In the genomic region with DNA sequence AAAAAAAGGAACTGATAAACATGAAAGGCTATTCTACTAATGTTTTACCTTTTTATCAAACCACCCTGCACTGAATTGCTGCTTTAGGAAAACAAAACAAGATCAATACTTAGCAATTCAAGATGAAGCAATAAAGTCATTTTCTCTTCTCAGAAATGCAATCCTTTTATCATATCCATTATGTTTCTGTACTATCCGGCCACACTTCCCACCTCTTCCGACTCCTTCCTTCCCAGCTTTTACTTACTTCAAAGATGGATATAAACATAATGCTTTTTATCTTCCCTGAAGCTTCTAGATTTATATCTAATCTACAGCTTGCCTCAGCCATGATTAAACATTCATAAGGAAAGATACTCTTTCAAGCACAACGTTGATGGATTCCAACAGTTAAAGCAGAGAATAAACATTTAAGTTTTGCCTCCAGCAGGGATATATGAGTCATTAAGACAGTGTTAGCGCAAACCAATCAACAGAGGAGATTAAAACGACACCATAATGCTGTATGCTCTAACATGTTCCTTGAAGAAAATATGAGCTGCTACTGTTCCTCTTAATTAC, we compare ENCODE assay signal across 11 cellular contexts.
DNase-seq lines count a peak whose midpoint lies in the region; ATAC-seq, FAIRE-seq and TF ChIP-seq lines count a peak whose summit lies in the region.
"Had no signal": no experiment of that assay in that cellular context is flagged by ENCODE, and none has a peak within 500 bp of the region (broad histone marks: within the 10 kb centered on the region; RNA-seq: fewer than 3 reads in every experiment).

No MANE protein-coding gene starts in this region.

- no CpG with 5 or more reads among the region's 5 CpGs for WGBS in H9 (ENCODE audit: extremely low coverage, insufficient read length, low lambda C conversion rate)
- WGBS in small intestine, 3 donors: 8 to 37% (median 36%) methylated on average over 5 of the region's 5 CpGs
- WGBS in psoas muscle, 3 donors: 72 to 73% (median 73%) methylated on average over 5 of the region's 5 CpGs

- H3K9me3 Mint-ChIP-seq in H9: peaks cover 4 to 10% of the 10 kb centered on the region in 2 experiments; a peak in 4 of 5 replicates
- peaks cover 12% of the 10 kb centered on the region for H3K9me3 Mint-ChIP-seq in activated CD4-positive, alpha-beta T cell treated with anti-CD3 and anti-CD28 coated beads, Interleukin-2, amount 10 ng/mL, durations not matched to agents 24 days and 14 days
- H3K9me3 Mint-ChIP-seq in stimulated activated memory B cell treated with anti-CD40 and anti-IgM and Interleukin-4, amounts not matched to agents 10 μg/mL and 1 μg/mL and 100 μg/mL, for 72 hours: peaks cover 6% of the 10 kb centered on the region

- no peak overlapping the region for H3K9ac ChIP-seq in H9 (ENCODE audit: extremely low read depth, insufficient read length, low read length)
- H3K9ac ChIP-seq in adipocyte (ENCODE audit: low read length): no peak overlapping the region

- no peak overlapping the region for H2AFZ ChIP-seq in H9 (ENCODE audit: low read length)

- no peak overlapping the region for H4K5ac ChIP-seq in H9 (ENCODE audit: insufficient read length, low read depth, low read length)

- H3K36me3 Mint-ChIP-seq in H9 (ENCODE audit: insufficient read depth in 1 of 3, low read depth in 3 of 3): peaks cover 2 to 14% (median 14%) of the 10 kb centered on the region in 3 experiments; a peak in 4 of 7 replicates
- H3K36me3 Mint-ChIP-seq in activated CD4-positive, alpha-beta T cell treated with anti-CD3 and anti-CD28 coated beads, Interleukin-2, amount 10 ng/mL, durations not matched to agents 24 days and 14 days (ENCODE audit: low read depth): peaks cover 28% of the 10 kb centered on the region
- H3K36me3 Mint-ChIP-seq in stimulated activated memory B cell treated with anti-CD40 and anti-IgM and Interleukin-4, amounts not matched to agents 10 μg/mL and 1 μg/mL and 100 μg/mL, for 72 hours: peaks cover 18% of the 10 kb centered on the region

- H2BK5ac ChIP-seq in H9 (ENCODE audit: insufficient read length, low read length): no peak overlapping the region

- no peak overlapping the region for H3T11ph ChIP-seq in H9 (ENCODE audit: low read length)

- no peak for TF ChIP-seq CTCF in H9 (conservative IDR thresholded peaks at IDR 0.05)
- TF ChIP-seq CTCF in fibroblast of villous mesenchyme (IDR thresholded peaks at IDR 0.05; ENCODE audit: insufficient read depth, low read depth, low read length): no peak
- no peak for TF ChIP-seq CTCF in psoas muscle (IDR thresholded peaks at IDR 0.05)

- peak overlapping the region in 2 of 3 experiments; percentile 5 to 76; a peak in 1 of 7 replicates for H3K27ac Mint-ChIP-seq in H9
- no peak overlapping the region for H3K27ac Mint-ChIP-seq in activated CD4-positive, alpha-beta T cell treated with anti-CD3 and anti-CD28 coated beads, Interleukin-2, amount 10 ng/mL, durations not matched to agents 24 days and 14 days
- no peak overlapping the region for H3K27ac Mint-ChIP-seq in stimulated activated memory B cell treated with anti-CD40 and anti-IgM and Interleukin-4, amounts not matched to agents 10 μg/mL and 1 μg/mL and 100 μg/mL, for 72 hours
- H3K27ac Mint-ChIP-seq: stimulated activated naive CD8-positive, alpha-beta T cell treated with anti-CD3 and anti-CD28 coated beads, Interleukin-15, amount 100 ng/mL, for 72 hours had no signal

- no peak overlapping the region for H3K23ac ChIP-seq in H9 (ENCODE audit: insufficient read length, low read depth, low read length)

- H3K4me2 ChIP-seq in H9 (ENCODE audit: insufficient read depth, insufficient read length, low read length): no peak overlapping the region

- no peak overlapping the region for H4K8ac ChIP-seq in H9 (replicated peaks; ENCODE audit: insufficient read length, low read depth, low read length)

- no peak overlapping the region for H4K91ac ChIP-seq in H9 (ENCODE audit: insufficient read length, low read depth, low read length)

- no peak overlapping the region for H3K14ac ChIP-seq in H9 (ENCODE audit: insufficient read depth, low read length)

- H3K79me1 ChIP-seq in H9 (ENCODE audit: insufficient read depth, low read depth, low read length, poor library complexity, severe bottlenecking): no peaks in the 10 kb centered on the region

- intact Hi-C loops in psoas muscle (cut with DNase I): no loop called here
- intact Hi-C loops in activated CD4-positive, alpha-beta T cell treated with anti-CD3 and anti-CD28 coated beads, Interleukin-2, amount 10 ng/mL, durations not matched to agents 24 days and 14 days (cut with micrococcal nuclease): no loop called here

- no peak overlapping the region for H2BK120ac ChIP-seq in H9 (ENCODE audit: low read depth, low read length, poor library complexity, severe bottlenecking)

- H3K36me3 ChIP-seq in adipocyte (ENCODE audit: control insufficient read depth, insufficient read depth, low read length, severe bottlenecking) (no peaks in the 10 kb centered on the region), small intestine (ENCODE audit: control insufficient read depth in 2 of 2, insufficient read depth in 2 of 2, low read length in 2 of 2) (no peaks in the 10 kb centered on the region), psoas muscle (ENCODE audit: insufficient read depth in 1 of 2, low read depth in 1 of 2) (no peaks in the 10 kb centered on the region)

- H3K79me2 ChIP-seq in H9 (ENCODE audit: insufficient read depth, low read length): no peaks in the 10 kb centered on the region

- no peak overlapping the region for H3K4ac ChIP-seq in H9 (ENCODE audit: low read depth, low read length)

- no peak overlapping the region for H2BK20ac ChIP-seq in H9 (ENCODE audit: low read depth, low read length, poor library complexity, severe bottlenecking)

- no peak overlapping the region for H3K4me3 ChIP-seq in adipocyte (ENCODE audit: low read length)
- peak overlapping the region; percentile 56 for H3K4me3 ChIP-seq in fibroblast of villous mesenchyme (ENCODE audit: low read depth, low read length)
- H3K4me3 ChIP-seq in small intestine (ENCODE audit: low read depth in 1 of 2, low read length in 2 of 2): no peak overlapping the region
- no peak overlapping the region for H3K4me3 ChIP-seq in psoas muscle

- peaks cover 8 to 9% of the 10 kb centered on the region in 2 experiments for H3K4me1 Mint-ChIP-seq in H9
- H3K4me1 Mint-ChIP-seq in activated CD4-positive, alpha-beta T cell treated with anti-CD3 and anti-CD28 coated beads, Interleukin-2, amount 10 ng/mL, durations not matched to agents 24 days and 14 days: peaks cover 6% of the 10 kb centered on the region
- peaks cover 16% of the 10 kb centered on the region for H3K4me1 Mint-ChIP-seq in stimulated activated memory B cell treated with anti-CD40 and anti-IgM and Interleukin-4, amounts not matched to agents 10 μg/mL and 1 μg/mL and 100 μg/mL, for 72 hours

- H3K4me3 Mint-ChIP-seq in H9: no peak overlapping the region
- no peak overlapping the region for H3K4me3 Mint-ChIP-seq in activated CD4-positive, alpha-beta T cell treated with anti-CD3 and anti-CD28 coated beads, Interleukin-2, amount 10 ng/mL, durations not matched to agents 24 days and 14 days
- no peak overlapping the region for H3K4me3 Mint-ChIP-seq in stimulated activated memory B cell treated with anti-CD40 and anti-IgM and Interleukin-4, amounts not matched to agents 10 μg/mL and 1 μg/mL and 100 μg/mL, for 72 hours
- H3K4me3 Mint-ChIP-seq: stimulated activated naive CD8-positive, alpha-beta T cell treated with anti-CD3 and anti-CD28 coated beads, Interleukin-15, amount 100 ng/mL, for 72 hours had no signal

- peak; percentile 55 for FAIRE-seq in small intestine (lab: Jason Lieb, UNC)
- FAIRE-seq: frontal cortex had no signal

- no peak overlapping the region for H2BK12ac ChIP-seq in H9 (ENCODE audit: insufficient read length, low read depth, low read length)

- H2BK15ac ChIP-seq in H9 (ENCODE audit: low read depth, low read length): no peak overlapping the region

- H3K27me3 ChIP-seq in H9 (ENCODE audit: insufficient read depth, low read length): no peaks in the 10 kb centered on the region
- H3K27me3 ChIP-seq in adipocyte (replicated peaks; ENCODE audit: control insufficient read depth, insufficient read depth, low read length): no peaks in the 10 kb centered on the region
- no peaks in the 10 kb centered on the region for H3K27me3 ChIP-seq in small intestine (ENCODE audit: control insufficient read depth in 2 of 2, insufficient read depth in 2 of 2, low read length in 2 of 2)
- no peaks in the 10 kb centered on the region for H3K27me3 ChIP-seq in psoas muscle (ENCODE audit: insufficient read depth in 3 of 3, low read length in 2 of 3)

- no peaks in the 10 kb centered on the region for H3K4me1 ChIP-seq in H9 (ENCODE audit: insufficient read depth, low read length)
- no peaks in the 10 kb centered on the region for H3K4me1 ChIP-seq in adipocyte (ENCODE audit: control insufficient read depth, insufficient read depth, low read length)
- no peaks in the 10 kb centered on the region for H3K4me1 ChIP-seq in small intestine (ENCODE audit: control insufficient read depth in 2 of 2, insufficient read depth in 1 of 2, low read depth in 1 of 2, low read length in 1 of 2)
- H3K4me1 ChIP-seq in psoas muscle: no peaks in the 10 kb centered on the region

- H4K20me1 ChIP-seq in H9 (ENCODE audit: control insufficient read depth, insufficient read depth, insufficient read length): no peaks in the 10 kb centered on the region

- H3K18ac ChIP-seq in H9 (ENCODE audit: insufficient read length, low read depth, low read length): no peak overlapping the region

- H2AK5ac ChIP-seq in H9 (ENCODE audit: insufficient read length, low read length): no peak overlapping the region

- H3K9me3 ChIP-seq in H9 (ENCODE audit: control insufficient read depth, low read depth, low read length): no peaks in the 10 kb centered on the region
- peaks cover 25% of the 10 kb centered on the region for H3K9me3 ChIP-seq in adipocyte (ENCODE audit: control insufficient read depth, low read length)
- no peaks in the 10 kb centered on the region for H3K9me3 ChIP-seq in small intestine (ENCODE audit: control insufficient read depth, low read depth)
- H3K9me3 ChIP-seq in psoas muscle: peaks cover 20% of the 10 kb centered on the region

- no peak for ATAC-seq in psoas muscle
- no peak for ATAC-seq in stimulated activated memory B cell treated with anti-CD40 and anti-IgM and Interleukin-4, amounts not matched to agents 10 μg/mL and 1 μg/mL and 100 μg/mL, for 72 hours
- ATAC-seq: stimulated activated naive CD8-positive, alpha-beta T cell treated with anti-CD3 and anti-CD28 coated beads, Interleukin-15, amount 100 ng/mL, for 72 hours had no signal

- H3K56ac ChIP-seq in H9 (ENCODE audit: insufficient read length, low read depth, low read length): no peak overlapping the region

- H3K23me2 ChIP-seq in H9 (ENCODE audit: insufficient read length, low read depth, low read length, poor library complexity, severe bottlenecking): no peaks in the 10 kb centered on the region

- no peak overlapping the region for H3K27ac ChIP-seq in H9 (ENCODE audit: insufficient read length, low read depth, low read length)
- no peak overlapping the region for H3K27ac ChIP-seq in small intestine (ENCODE audit: low read depth in 1 of 2, low read length in 1 of 2)
- H3K27ac ChIP-seq in psoas muscle: no peak overlapping the region

- DNase-seq in H9 (no peak), adipocyte (ENCODE audit: low read depth) (peak; percentile 43), fibroblast of villous mesenchyme (ENCODE audit: low read depth) (peak; percentile 83), small intestine (peak; percentile 9), psoas muscle (no peak)
- DNase-seq in activated CD4-positive, alpha-beta T cell treated with anti-CD3 and anti-CD28 coated beads, Interleukin-2, amount 10 ng/mL, durations not matched to agents 24 days and 14 days: no peak
- DNase-seq: activated CD4-positive, alpha-beta T cell treated with anti-CD3 and anti-CD28 coated beads for 1 hour; activated naive CD4-positive, alpha-beta T cell treated with Interleukin-2 at 50 U/mL for 16 hours; stimulated activated naive CD8-positive, alpha-beta T cell treated with anti-CD3 and anti-CD28 coated beads, Interleukin-15, amount 100 ng/mL, for 72 hours had no signal

- H3K27me3 Mint-ChIP-seq in H9 (ENCODE audit: low read depth): no peaks in the 10 kb centered on the region
- no peaks in the 10 kb centered on the region for H3K27me3 Mint-ChIP-seq in activated CD4-positive, alpha-beta T cell treated with anti-CD3 and anti-CD28 coated beads, Interleukin-2, amount 10 ng/mL, durations not matched to agents 24 days and 14 days
- H3K27me3 Mint-ChIP-seq in stimulated activated memory B cell treated with anti-CD40 and anti-IgM and Interleukin-4, amounts not matched to agents 10 μg/mL and 1 μg/mL and 100 μg/mL, for 72 hours: no peaks in the 10 kb centered on the region
- H3K27me3 Mint-ChIP-seq: stimulated activated naive CD8-positive, alpha-beta T cell treated with anti-CD3 and anti-CD28 coated beads, Interleukin-15, amount 100 ng/mL, for 72 hours had no signal

Comparison
In these comparisons a context has a peak if more than half of its experiments do, and no peak if none do; other contexts are left out.
1. DNase-seq: peak in adipocyte (single experiment), fibroblast of villous mesenchyme (single experiment) and small intestine (single experiment); none in H9 (single experiment), psoas muscle (0 of 2) and activated CD4-positive, alpha-beta T cell treated with anti-CD3 and anti-CD28 coated beads, Interleukin-2, amount 10 ng/mL, durations not matched to agents 24 days and 14 days (single experiment).
2. H3K27ac Mint-ChIP-seq: peak in H9 (2 of 3); none in activated CD4-positive, alpha-beta T cell treated with anti-CD3 and anti-CD28 coated beads, Interleukin-2, amount 10 ng/mL, durations not matched to agents 24 days and 14 days (single experiment) and stimulated activated memory B cell treated with anti-CD40 and anti-IgM and Interleukin-4, amounts not matched to agents 10 μg/mL and 1 μg/mL and 100 μg/mL, for 72 hours (single experiment).